17 cellular contexts compared by ENCODE assay signal in the genomic region with DNA sequence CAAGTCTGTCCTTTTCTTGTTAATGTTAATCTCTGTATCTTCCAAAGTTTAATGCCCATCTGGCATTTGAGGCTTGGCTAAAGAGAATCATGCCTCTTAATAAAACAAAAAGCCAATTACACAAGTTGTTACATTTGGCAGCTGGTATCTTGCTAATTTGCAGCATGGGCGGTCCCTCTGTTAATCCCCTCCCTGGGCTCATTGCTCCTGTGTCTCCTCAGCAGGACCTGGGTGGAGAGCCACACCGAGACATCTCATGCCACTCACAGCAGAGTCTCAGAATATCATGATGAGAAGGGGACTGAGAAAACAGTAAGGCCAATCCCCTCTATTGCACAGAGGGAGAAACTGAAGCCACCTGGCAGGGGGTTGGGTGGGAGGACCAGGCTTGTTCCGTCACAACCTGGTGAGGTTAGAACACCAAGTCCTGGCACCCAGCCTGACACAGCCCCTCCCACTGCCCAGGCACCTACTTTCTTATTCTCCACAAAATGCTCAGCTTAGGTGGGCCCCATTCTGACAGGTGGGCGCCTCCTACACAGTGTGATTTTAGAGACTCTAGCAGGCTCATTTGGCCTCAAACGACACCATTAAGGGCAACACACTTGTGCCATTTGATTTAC.
A peak's percentile ranks its signal among the peaks of the same experiment; 100 is the strongest.
DNase-seq lines count a peak whose midpoint lies in the region; ATAC-seq and TF ChIP-seq lines count a peak whose summit lies in the region.
"Had no signal": no experiment of that assay in that cellular context is flagged by ENCODE, and none has a peak within 500 bp of the region (broad histone marks: within the 10 kb centered on the region; RNA-seq: fewer than 3 reads in every experiment).

No MANE protein-coding gene starts in this region.

- H3K9me3 ChIP-seq in right atrium auricular region (no peaks in the 10 kb centered on the region), left ventricle myocardium inferior (replicated peaks) (no peaks in the 10 kb centered on the region)
- H3K9me3 ChIP-seq: HAP-1 had no signal

- H3K4me1 Mint-ChIP-seq in type B pancreatic cell (ENCODE audit: unreplicated experiment) = peaks cover 30% of the 10 kb centered on the region
- H3K4me1 Mint-ChIP-seq: CD4-positive, alpha-beta memory T cell had no signal

- peak; percentile 28 for DNase-seq in right atrium auricular region (ENCODE audit: low spot score)
- DNase-seq in left ventricle myocardium inferior = no peak
- peak; percentile 77 for DNase-seq in NCI-H82 treated with DMSO at 0.1 percent for 48 hours (lab: John Stamatoyannopoulos, UW; ENCODE audit: unreplicated experiment)
- peak in 24 of 42 donors; percentile 15 to 75 (median 46) for DNase-seq in head of caudate nucleus
- peak; percentile 37 for DNase-seq in type B pancreatic cell (ENCODE audit: extremely low spot score, unreplicated experiment)
- DNase-seq in NCI-H2196 treated with DMSO at 0.1 percent for 48 hours (lab: John Stamatoyannopoulos, UW; ENCODE audit: unreplicated experiment) = no peak
- DNase-seq in NCI-H1436 (lab: John Stamatoyannopoulos, UW) = no peak
- DNase-seq: Calu3; CD4-positive, alpha-beta memory T cell; DMS79; NCI-H1417 treated with DMSO at 0.1 percent for 48 hours; NCI-H1930; NCI-H446 treated with DMSO at 0.1 percent for 48 hours; PC-9 had no signal

- TF ChIP-seq CTCF in right atrium auricular region (IDR thresholded peaks at IDR 0.05) (no peak), left ventricle myocardium inferior (IDR thresholded peaks at IDR 0.05; ENCODE audit: borderline replicate concordance) (no peak), type B pancreatic cell (conservative IDR thresholded peaks at IDR 0.05) (no peak)

- H3K36me3 ChIP-seq in right atrium auricular region (no peaks in the 10 kb centered on the region), left ventricle myocardium inferior (no peaks in the 10 kb centered on the region)
- H3K36me3 ChIP-seq: HAP-1 had no signal

- H3K27me3 ChIP-seq in right atrium auricular region (no peaks in the 10 kb centered on the region), left ventricle myocardium inferior (ENCODE audit: low read depth) (peaks cover 49% of the 10 kb centered on the region)

- intact Hi-C loops in left ventricle myocardium inferior (cut with micrococcal nuclease) (no loop called here), head of caudate nucleus (cut with DNase I) (no loop called here)

- H3K27ac Mint-ChIP-seq in type B pancreatic cell = no peak overlapping the region
- H3K27ac Mint-ChIP-seq: CD4-positive, alpha-beta memory T cell had no signal

- no peaks in the 10 kb centered on the region for H3K36me3 Mint-ChIP-seq in type B pancreatic cell
- H3K36me3 Mint-ChIP-seq: CD4-positive, alpha-beta memory T cell had no signal

- no peaks in the 10 kb centered on the region for H3K9me3 Mint-ChIP-seq in type B pancreatic cell

- H3K4me3 Mint-ChIP-seq in type B pancreatic cell = no peak overlapping the region
- H3K4me3 Mint-ChIP-seq: CD4-positive, alpha-beta memory T cell had no signal

- H3K4me3 ChIP-seq in right atrium auricular region = no peak overlapping the region
- no peak overlapping the region for H3K4me3 ChIP-seq in left ventricle myocardium inferior
- H3K4me3 ChIP-seq: HAP-1, PC-9 had no signal

- ATAC-seq in GM18517 (IDR thresholded peaks at IDR 0.05; ENCODE audit: unreplicated experiment) = no peak

- H3K27ac ChIP-seq in right atrium auricular region (no peak overlapping the region), left ventricle myocardium inferior (replicated peaks) (no peak overlapping the region)
- H3K27ac ChIP-seq: HL-60 had no signal

- no peaks in the 10 kb centered on the region for H3K27me3 Mint-ChIP-seq in type B pancreatic cell

- H3K4me1 ChIP-seq in right atrium auricular region (peaks cover 0 to 14% of the 10 kb centered on the region in 2 donors), left ventricle myocardium inferior (peaks cover 11% of the 10 kb centered on the region)
- H3K4me1 ChIP-seq: HAP-1 had no signal

Comparison
In these comparisons a context has a peak if more than half of its experiments do, and no peak if none do; other contexts are left out.
1. DNase-seq: peak in right atrium auricular region (single experiment), NCI-H82 treated with DMSO at 0.1 percent for 48 hours (single experiment), head of caudate nucleus (24 of 42) and type B pancreatic cell (single experiment); none in left ventricle myocardium inferior (single experiment), NCI-H2196 treated with DMSO at 0.1 percent for 48 hours (single experiment) and NCI-H1436 (single experiment).